ENCODE assay signal across 26 cellular contexts in genomic region chr9:23160952-23161469, GRCh38.
"Had no signal": no experiment of that assay in that cellular context is flagged by ENCODE, and none has a peak within 500 bp of the region (broad histone marks: within the 10 kb centered on the region; RNA-seq: fewer than 3 reads in every experiment).

No MANE protein-coding gene starts in this region.

- H3K4me3 Mint-ChIP-seq: activated CD4-positive, alpha-beta memory T cell treated with anti-CD3 and anti-CD28 coated beads for 36 hours; activated CD4-positive, alpha-beta T cell treated with anti-CD3 and anti-CD28 coated beads for 36 hours; activated CD4-positive, alpha-beta T cell treated with anti-CD3 and anti-CD28 coated beads, Interleukin-2, amount 10 ng/mL, durations not matched to agents 24 days and 14 days; activated CD8-positive, alpha-beta memory T cell treated with anti-CD3 and anti-CD28 coated beads, Interleukin-2, amount 10 ng/mL, durations not matched to agents 7 days and 5 days; activated CD8-positive, alpha-beta T cell treated with anti-CD3 and anti-CD28 coated beads, Interleukin-2, amount 10 ng/mL, durations not matched to agents 7 days and 5 days; activated naive CD4-positive, alpha-beta T cell treated with anti-CD3 and anti-CD28 coated beads for 36 hours; activated naive CD8-positive, alpha-beta T cell treated with anti-CD3 and anti-CD28 coated beads, Interleukin-2, amount 10 ng/mL, durations not matched to agents 7 days and 5 days; activated T-helper 1 cell treated with anti-CD3 and anti-CD28 coated beads, Interleukin-12 subunit alpha, Interleukin-12 subunit beta, Interleukin-2, Interleukin-4 antibody, amounts not matched to agents 30 ng/mL and 10 ng/mL and 1 ng/mL, durations not matched to agents 14 hours and 24 hours and 36 hours; effector memory CD8-positive, alpha-beta T cell had no signal

- H3K9me3 Mint-ChIP-seq: activated CD4-positive, alpha-beta T cell treated with anti-CD3 and anti-CD28 coated beads, Interleukin-2, amount 10 ng/mL, durations not matched to agents 24 days and 14 days had no signal

- H3K27ac ChIP-seq: brain microvascular endothelial cell, esophagus muscularis mucosa, foreskin keratinocyte, gastrocnemius medialis had no signal

- H3K36me3 ChIP-seq: brain microvascular endothelial cell, esophagus muscularis mucosa, gastrocnemius medialis had no signal

- H3K27me3 Mint-ChIP-seq: activated CD4-positive, alpha-beta memory T cell treated with anti-CD3 and anti-CD28 coated beads for 36 hours; activated CD4-positive, alpha-beta T cell treated with anti-CD3 and anti-CD28 coated beads for 36 hours; activated CD4-positive, alpha-beta T cell treated with anti-CD3 and anti-CD28 coated beads, Interleukin-2, amount 10 ng/mL, durations not matched to agents 24 days and 14 days; activated CD8-positive, alpha-beta memory T cell treated with anti-CD3 and anti-CD28 coated beads, Interleukin-2, amount 10 ng/mL, durations not matched to agents 7 days and 5 days; activated naive CD8-positive, alpha-beta T cell treated with anti-CD3 and anti-CD28 coated beads, Interleukin-2, amount 10 ng/mL, durations not matched to agents 7 days and 5 days; effector memory CD8-positive, alpha-beta T cell had no signal

- H3K27me3 ChIP-seq: brain microvascular endothelial cell, esophagus muscularis mucosa, foreskin keratinocyte, gastrocnemius medialis had no signal

- H3K4me1 Mint-ChIP-seq: activated CD4-positive, alpha-beta T cell treated with anti-CD3 and anti-CD28 coated beads for 36 hours; activated CD4-positive, alpha-beta T cell treated with anti-CD3 and anti-CD28 coated beads, Interleukin-2, amount 10 ng/mL, durations not matched to agents 24 days and 14 days; activated CD8-positive, alpha-beta memory T cell treated with anti-CD3 and anti-CD28 coated beads, Interleukin-2, amount 10 ng/mL, durations not matched to agents 7 days and 5 days; activated naive CD8-positive, alpha-beta T cell treated with anti-CD3 and anti-CD28 coated beads, Interleukin-2, amount 10 ng/mL, durations not matched to agents 7 days and 5 days had no signal

- ATAC-seq: activated CD4-positive, alpha-beta T cell treated with anti-CD3 and anti-CD28 coated beads for 36 hours; activated CD8-positive, alpha-beta memory T cell treated with anti-CD3 and anti-CD28 coated beads, Interleukin-2, amount 10 ng/mL, durations not matched to agents 7 days and 5 days; activated CD8-positive, alpha-beta T cell treated with anti-CD3 and anti-CD28 coated beads, Interleukin-2, amount 10 ng/mL, durations not matched to agents 7 days and 5 days; activated naive CD4-positive, alpha-beta T cell treated with anti-CD3 and anti-CD28 coated beads, Interleukin-2, amount 50 U/mL, for 72 hours; effector memory CD8-positive, alpha-beta T cell; foreskin keratinocyte; gastrocnemius medialis had no signal

- H3K27ac Mint-ChIP-seq: activated CD4-positive, alpha-beta memory T cell treated with anti-CD3 and anti-CD28 coated beads for 36 hours; activated CD4-positive, alpha-beta T cell treated with anti-CD3 and anti-CD28 coated beads for 36 hours; activated CD4-positive, alpha-beta T cell treated with anti-CD3 and anti-CD28 coated beads, Interleukin-2, amount 10 ng/mL, durations not matched to agents 24 days and 14 days; activated CD8-positive, alpha-beta memory T cell treated with anti-CD3 and anti-CD28 coated beads, Interleukin-2, amount 10 ng/mL, durations not matched to agents 7 days and 5 days; activated CD8-positive, alpha-beta T cell treated with anti-CD3 and anti-CD28 coated beads, Interleukin-2, amount 10 ng/mL, durations not matched to agents 7 days and 5 days; activated naive CD4-positive, alpha-beta T cell treated with anti-CD3 and anti-CD28 coated beads for 36 hours; activated naive CD4-positive, alpha-beta T cell treated with anti-CD3 and anti-CD28 coated beads, Interleukin-2, amount 50 U/mL, for 72 hours; activated naive CD8-positive, alpha-beta T cell treated with anti-CD3 and anti-CD28 coated beads, Interleukin-2, amount 10 ng/mL, durations not matched to agents 7 days and 5 days; activated T-helper 1 cell treated with anti-CD3 and anti-CD28 coated beads, Interleukin-12 subunit alpha, Interleukin-12 subunit beta, Interleukin-2, Interleukin-4 antibody, amounts not matched to agents 30 ng/mL and 10 ng/mL and 1 ng/mL, durations not matched to agents 14 hours and 24 hours and 36 hours; activated T-helper 2 cell treated with anti-CD3 and anti-CD28 coated beads, Interferon-gamma antibody, Interleukin-2, Interleukin-4, amounts not matched to agents 10 μg/mL and 5 μg/mL and 100 μg/mL, durations not matched to agents 14 hours and 24 hours and 36 hours; effector memory CD8-positive, alpha-beta T cell had no signal

- H3K36me3 Mint-ChIP-seq: activated CD4-positive, alpha-beta memory T cell treated with anti-CD3 and anti-CD28 coated beads for 36 hours; activated CD8-positive, alpha-beta memory T cell treated with anti-CD3 and anti-CD28 coated beads, Interleukin-2, amount 10 ng/mL, durations not matched to agents 7 days and 5 days; activated naive CD8-positive, alpha-beta T cell treated with anti-CD3 and anti-CD28 coated beads, Interleukin-2, amount 10 ng/mL, durations not matched to agents 7 days and 5 days had no signal

- H3K9me3 ChIP-seq: esophagus muscularis mucosa, gastrocnemius medialis had no signal

- H3K4me1 ChIP-seq: esophagus muscularis mucosa, foreskin keratinocyte, gastrocnemius medialis had no signal

- H3K4me3 ChIP-seq: esophagus muscularis mucosa, gastrocnemius medialis had no signal

- DNase-seq: activated CD4-positive, alpha-beta memory T cell treated with anti-CD3 and anti-CD28 coated beads for 36 hours; activated CD4-positive, alpha-beta T cell treated with anti-CD3 and anti-CD28 coated beads for 36 hours; activated CD4-positive, alpha-beta T cell treated with anti-CD3 and anti-CD28 coated beads, Interleukin-2, amount 10 ng/mL, durations not matched to agents 24 days and 14 days; activated CD4-positive, CD25-positive, alpha-beta regulatory T cell; activated CD4-positive, CD25-positive, alpha-beta regulatory T cell treated with anti-CD3 and anti-CD28 coated beads, Interleukin-2, amount 50 U/mL, for 72 hours; activated CD8-positive, alpha-beta memory T cell treated with anti-CD3 and anti-CD28 coated beads, Interleukin-2, amount 10 ng/mL, durations not matched to agents 7 days and 5 days; activated CD8-positive, alpha-beta memory T cell treated with anti-CD3 and anti-CD28 coated beads, Interleukin-2, amount 50 U/mL, for 4 hours; activated CD8-positive, alpha-beta T cell treated with anti-CD3 and anti-CD28 coated beads, Interleukin-2, amount 10 ng/mL, durations not matched to agents 7 days and 5 days; activated effector memory CD4-positive, alpha-beta T cell treated with anti-CD3 and anti-CD28 coated beads, Interleukin-2, amount 50 U/mL, for 16 hours; activated naive CD4-positive, alpha-beta T cell treated with anti-CD3 and anti-CD28 coated beads for 36 hours; activated naive CD8-positive, alpha-beta T cell treated with anti-CD3 and anti-CD28 coated beads, Interleukin-2, amount 10 ng/mL, durations not matched to agents 7 days and 5 days; activated T-cell treated with anti-CD3 and anti-CD28 coated beads, Interleukin-2, amount 50 U/mL, for 1 hour; activated T-cell treated with anti-CD3 and anti-CD28 coated beads, Interleukin-2, amount 50 U/mL, for 48 hours; brain microvascular endothelial cell; cortex of kidney; dermis blood vessel endothelial cell; effector CD4-positive, alpha-beta T cell; effector memory CD8-positive, alpha-beta T cell; erythroblast; foreskin keratinocyte; gastrocnemius medialis; T-helper 2 cell had no signal
